Comparison of ENCODE assay signal across 8 cellular contexts in genomic region chr1:12454406-12455391, GRCh38.
A peak's percentile ranks its signal among the peaks of the same experiment; 100 is the strongest.
DNase-seq lines count a peak whose midpoint lies in the region; ATAC-seq and TF ChIP-seq lines count a peak whose summit lies in the region.

No MANE protein-coding gene starts in this region.

- H3K79me1 ChIP-seq in IMR-90 (ENCODE audit: low read depth in 1 of 2, low read length in 2 of 2) = peaks cover 5 to 42% of the 10 kb centered on the region in 2 experiments; a peak in 2 of 4 replicates

- no peaks in the 10 kb centered on the region for H3K9me3 ChIP-seq in IMR-90 (ENCODE audit: control insufficient read depth, insufficient read depth, low read length)

- DNase-seq in AG09309 (ENCODE audit: low read depth) (no peak), IMR-90 (peak; percentile 34), caudate nucleus (lab: John Stamatoyannopoulos, UW) (no peak), natural killer cell (no peak), foreskin melanocyte (no peak), NCI-H187 treated with DMSO at 0.1 percent for 48 hours (lab: John Stamatoyannopoulos, UW) (no peak), SIG-M5 (lab: John Stamatoyannopoulos, UW) (no peak), MCF 10A (ENCODE audit: unreplicated experiment) (no peak)

- peak overlapping the region; percentile 45 for H2AK9ac ChIP-seq in IMR-90 (replicated peaks; ENCODE audit: low read depth, low read length, poor library complexity)

- H3K23ac ChIP-seq in IMR-90 (ENCODE audit: low read depth, low read length) = peak overlapping the region; percentile 83

- H4K8ac ChIP-seq in IMR-90 (ENCODE audit: low read depth in 2 of 2, low read length in 2 of 2) = peak overlapping the region; percentile 74 to 93

- H3K36me3 Mint-ChIP-seq in natural killer cell = peaks cover 11% of the 10 kb centered on the region
- peaks cover 27% of the 10 kb centered on the region for H3K36me3 Mint-ChIP-seq in MCF 10A (ENCODE audit: insufficient read depth, unreplicated experiment)

- H3K4me3 ChIP-seq in AG09309 (ENCODE audit: control insufficient read depth, low read depth, low read length) (no peak overlapping the region), IMR-90 (ENCODE audit: insufficient read depth, low read depth, low read length) (no peak overlapping the region)

- peak; percentile 62 for ATAC-seq in IMR-90 (ENCODE audit: low read depth)
- ATAC-seq in natural killer cell = no peak

- WGBS in IMR-90 (ENCODE audit: extremely low coverage in 2 of 2, insufficient read length in 1 of 2), 2 experiments = no CpG with 5 or more reads among the region's 4 CpGs

- intact Hi-C loops in IMR-90 (cut with micrococcal nuclease) = no loop called here
- intact Hi-C loops in natural killer cell (cut with micrococcal nuclease) = no loop called here
- intact Hi-C loops in MCF 10A (cut with micrococcal nuclease) = no loop called here

- peak overlapping the region; percentile 93 for H3K4ac ChIP-seq in IMR-90 (ENCODE audit: low read depth, low read length)

- H3K9me1 ChIP-seq in IMR-90 (ENCODE audit: insufficient read depth, low read length) = peaks cover 32% of the 10 kb centered on the region

- H4K91ac ChIP-seq in IMR-90 (ENCODE audit: insufficient read depth, low read depth, low read length) = peak overlapping the region; percentile 95

- peak overlapping the region; percentile 47; the same call in 1 of the 2 replicates for H3K4me2 ChIP-seq in IMR-90 (ENCODE audit: low read depth, low read length)

- H2BK15ac ChIP-seq in IMR-90 (ENCODE audit: low read depth, low read length) = peak overlapping the region; percentile 98; the same call in 2 of the 3 replicates

- peak overlapping the region; percentile 91 for H2BK120ac ChIP-seq in IMR-90 (ENCODE audit: low read depth, low read length)

- H3K4me1 Mint-ChIP-seq in natural killer cell (peaks cover 70 to 78% of the 10 kb centered on the region in 2 donors), MCF 10A (ENCODE audit: insufficient read depth, unreplicated experiment) (peaks cover 24% of the 10 kb centered on the region)

- H3K18ac ChIP-seq in IMR-90 (ENCODE audit: low read depth, low read length) = peak overlapping the region; percentile 87

- peak; percentile 5 for TF ChIP-seq CTCF in AG09309 (IDR thresholded peaks at IDR 0.05; ENCODE audit: control insufficient read depth, insufficient read depth, low read depth, low read length, missing control alignments)
- no peak for TF ChIP-seq CTCF in IMR-90 (conservative IDR thresholded peaks at IDR 0.05; ENCODE audit: low read depth, low read length)
- TF ChIP-seq CTCF in natural killer cell (IDR thresholded peaks at IDR 0.05) = no peak
- no peak for TF ChIP-seq CTCF in MCF 10A (IDR thresholded peaks at IDR 0.05; ENCODE audit: unreplicated experiment)

- no peaks in the 10 kb centered on the region for H4K20me1 ChIP-seq in IMR-90 (ENCODE audit: insufficient read depth, low read length)

- H2BK5ac ChIP-seq in IMR-90 (ENCODE audit: low read depth, low read length, poor library complexity, severe bottlenecking) = peak overlapping the region; percentile 88

- H2AK5ac ChIP-seq in IMR-90 (ENCODE audit: low read depth, low read length) = peak overlapping the region; percentile 88

- peaks cover 3% of the 10 kb centered on the region; the same call in 1 of the 2 replicates for H3K36me3 ChIP-seq in IMR-90 (ENCODE audit: control insufficient read depth, insufficient read depth, low read length)

- peak overlapping the region; percentile 46; the same call in 1 of the 2 replicates for H3K56ac ChIP-seq in IMR-90 (ENCODE audit: extremely low read depth, insufficient read depth, low read length)

- H2BK20ac ChIP-seq in IMR-90 (ENCODE audit: low read depth, low read length) = peak overlapping the region; percentile 89

- TF ChIP-seq POLR2A in IMR-90 (IDR thresholded peaks at IDR 0.05; ENCODE audit: low read depth, low read length) = no peak

- H3K9me3 Mint-ChIP-seq in natural killer cell (no peaks in the 10 kb centered on the region), MCF 10A (ENCODE audit: unreplicated experiment) (no peaks in the 10 kb centered on the region)

- CTCF ChIA-PET in IMR-90 (lab: Yijun Ruan, JAX) = no interaction called here
- CTCF ChIA-PET in MCF 10A (lab: Yijun Ruan, JAX) = no interaction called here

- BruUV-seq in IMR-90 (replicated peaks; lab: Mats Ljungman, UMichigan) (no TSS peak), MCF 10A (replicated peaks; lab: Mats Ljungman, UMichigan) (no TSS peak)

- 0 out of 2 replicates have a peak overlapping the region, but pooled peaks have one; percentile 18 for H3K9ac ChIP-seq in IMR-90 (ENCODE audit: low read depth, low read length)

- H3K27ac Mint-ChIP-seq in natural killer cell (peak overlapping the region; percentile 84 to 89), MCF 10A (ENCODE audit: low read depth, unreplicated experiment) (no peak overlapping the region)

- H3K27ac ChIP-seq in IMR-90 (ENCODE audit: insufficient read depth, low read length) (peak overlapping the region; percentile 90), caudate nucleus (ENCODE audit: low read depth, low read length) (peak overlapping the region; percentile 71)

- H3K14ac ChIP-seq in IMR-90 (replicated peaks; ENCODE audit: low read depth, low read length) = peak overlapping the region; percentile 77

- POLR2A ChIA-PET in IMR-90 (lab: Charles Lee; ENCODE audit: unreplicated experiment) (no interaction called here), MCF 10A (lab: Yijun Ruan, JAX) (interaction anchor here (0.7 to 1.4 kb wide), 2 partner anchors 9 to 16 kb away, joined by 3 to 5 read pairs; no protein-coding TSS in a partner anchor)

- dilution Hi-C loops in IMR-90 (cut with HindIII; ENCODE audit: low sequenced_read_pairs, unreplicated experiment) = no loop called here

- in situ Hi-C loops in IMR-90 (cut with MboI; ENCODE audit: low sequenced_read_pairs) = no loop called here

- no peak overlapping the region for H2AFZ ChIP-seq in IMR-90 (replicated peaks; ENCODE audit: low read length, poor library complexity)

- H4K5ac ChIP-seq in IMR-90 (ENCODE audit: low read depth, low read length) = peak overlapping the region; percentile 82

- H3K4me3 Mint-ChIP-seq in natural killer cell (no peak overlapping the region), MCF 10A (ENCODE audit: unreplicated experiment) (no peak overlapping the region)

- no peaks in the 10 kb centered on the region for H3K27me3 Mint-ChIP-seq in natural killer cell (ENCODE audit: low read depth in 2 of 2)
- no peaks in the 10 kb centered on the region for H3K27me3 Mint-ChIP-seq in MCF 10A (ENCODE audit: insufficient read depth, unreplicated experiment)

- no peaks in the 10 kb centered on the region for H3K27me3 ChIP-seq in IMR-90 (ENCODE audit: control insufficient read depth, insufficient read depth, low read length)

- H3K4me1 ChIP-seq in IMR-90 (ENCODE audit: control insufficient read depth, insufficient read depth, low read length) = peaks cover 33% of the 10 kb centered on the region

- TF ChIP-seq RAD21 in IMR-90 (IDR thresholded peaks at IDR 0.05; ENCODE audit: low read length) = no peak

TF ChIP-seq in IMR-90, 13 proteins besides CTCF, POLR2A, EP300 and RAD21:
- TF ChIP-seq CEBPB (IDR thresholded peaks at IDR 0.05; ENCODE audit: low read depth, low read length) (no peak), USF2 (IDR thresholded peaks at IDR 0.05; ENCODE audit: low read depth, low read length) (no peak), CHD1 (IDR thresholded peaks at IDR 0.05; ENCODE audit: low read depth, low read length) (no peak), MXI1 (IDR thresholded peaks at IDR 0.05; ENCODE audit: borderline replicate concordance, low read depth, low read length) (no peak), SMC3 (IDR thresholded peaks at IDR 0.05; ENCODE audit: low read depth, low read length) (no peak), MAFK (IDR thresholded peaks at IDR 0.05; ENCODE audit: low read depth, low read length) (no peak), FOS (IDR thresholded peaks at IDR 0.05; ENCODE audit: low read depth, low read length) (no peak), NFE2L2 (IDR thresholded peaks at IDR 0.05; ENCODE audit: low read depth, low read length) (no peak), RCOR1 (IDR thresholded peaks at IDR 0.05; ENCODE audit: insufficient replicate concordance, low read length) (no peak), ELK1 (IDR thresholded peaks at IDR 0.05; ENCODE audit: borderline replicate concordance, low read depth, low read length) (no peak)
TF ChIP-seq in IMR-90: peak in this region for 0.
